Comparison of ENCODE assay signal across 36 cellular contexts in the genomic region with DNA sequence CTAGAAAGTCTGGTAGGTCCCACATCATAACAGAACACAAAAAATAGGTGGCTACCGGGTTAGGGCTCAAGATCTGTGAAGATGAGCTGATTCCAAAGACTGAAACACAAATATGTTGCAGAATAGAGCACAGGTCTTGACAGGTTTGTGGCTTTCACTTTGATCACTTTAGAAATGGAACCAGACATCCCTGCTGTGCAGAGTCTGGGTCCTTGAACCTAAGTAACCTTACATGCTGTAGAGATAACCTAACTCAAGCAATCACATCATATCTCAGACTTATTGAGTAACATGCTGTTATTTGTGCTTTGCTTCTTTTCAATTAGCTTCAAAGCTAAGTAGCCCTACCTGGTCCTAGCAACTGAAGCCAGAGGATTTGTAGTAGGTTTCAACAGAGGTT. TPM values are rescaled to one million over a fixed set of nuclear protein-coding genes. Genes with fewer than 3 reads are reported as not detected.
DNase-seq lines count a peak whose midpoint lies in the region; ATAC-seq and TF ChIP-seq lines count a peak whose summit lies in the region.
"Had no signal": no experiment of that assay in that cellular context is flagged by ENCODE, and none has a peak within 500 bp of the region (broad histone marks: within the 10 kb centered on the region; RNA-seq: fewer than 3 reads in every experiment).

No MANE protein-coding gene starts in this region.

- TF ChIP-seq CTCF in natural killer cell (IDR thresholded peaks at IDR 0.05) (no peak), foreskin fibroblast (IDR thresholded peaks at IDR 0.05; ENCODE audit: low read depth, low read length) (no peak)

- H3K27me3 Mint-ChIP-seq in activated CD4-positive, alpha-beta T cell treated with anti-CD3 and anti-CD28 coated beads, Interleukin-2, amount 10 ng/mL, durations not matched to agents 24 days and 14 days = no peaks in the 10 kb centered on the region
- H3K27me3 Mint-ChIP-seq in stimulated activated naive CD8-positive, alpha-beta T cell treated with anti-CD3 and anti-CD28 coated beads, Interleukin-15, amount 100 ng/mL, for 72 hours = no peaks in the 10 kb centered on the region
- H3K27me3 Mint-ChIP-seq in natural killer cell (ENCODE audit: low read depth in 2 of 2) = no peaks in the 10 kb centered on the region
- H3K27me3 Mint-ChIP-seq: activated naive CD4-positive, alpha-beta T cell treated with anti-CD3 and anti-CD28 coated beads, Interleukin-2, amount 50 U/mL, for 24 hours; central memory CD8-positive, alpha-beta T cell; IgD-negative memory B cell; progenitor cell of endocrine pancreas; stimulated activated naive B cell treated with anti-CD40 and anti-IgM and Interleukin-4, amounts not matched to agents 10 μg/mL and 1 μg/mL and 100 μg/mL, for 72 hours had no signal

- no peak overlapping the region for H3K4me3 Mint-ChIP-seq in activated CD4-positive, alpha-beta T cell treated with anti-CD3 and anti-CD28 coated beads, Interleukin-2, amount 10 ng/mL, durations not matched to agents 24 days and 14 days
- H3K4me3 Mint-ChIP-seq in stimulated activated naive CD8-positive, alpha-beta T cell treated with anti-CD3 and anti-CD28 coated beads, Interleukin-15, amount 100 ng/mL, for 72 hours = no peak overlapping the region
- H3K4me3 Mint-ChIP-seq in natural killer cell = no peak overlapping the region
- H3K4me3 Mint-ChIP-seq: activated naive CD4-positive, alpha-beta T cell treated with anti-CD3 and anti-CD28 coated beads, Interleukin-2, amount 50 U/mL, for 24 hours; activated T-cell treated with anti-CD3 and anti-CD28 coated beads, Interleukin-2, amount 50 U/mL, for 4 hours; CD8-positive, alpha-beta T cell; central memory CD8-positive, alpha-beta T cell; IgD-negative memory B cell; stimulated activated naive B cell treated with anti-CD40 and anti-IgM and Interleukin-4, amounts not matched to agents 10 μg/mL and 1 μg/mL and 100 μg/mL, for 72 hours; WTC11 had no signal

- peaks cover 67% of the 10 kb centered on the region for H3K36me3 Mint-ChIP-seq in activated CD4-positive, alpha-beta T cell treated with anti-CD3 and anti-CD28 coated beads, Interleukin-2, amount 10 ng/mL, durations not matched to agents 24 days and 14 days (ENCODE audit: low read depth)
- H3K36me3 Mint-ChIP-seq in natural killer cell = peaks cover 19% of the 10 kb centered on the region

- no peaks in the 10 kb centered on the region for H3K9me3 Mint-ChIP-seq in activated CD4-positive, alpha-beta T cell treated with anti-CD3 and anti-CD28 coated beads, Interleukin-2, amount 10 ng/mL, durations not matched to agents 24 days and 14 days
- no peaks in the 10 kb centered on the region for H3K9me3 Mint-ChIP-seq in stimulated activated naive CD8-positive, alpha-beta T cell treated with anti-CD3 and anti-CD28 coated beads, Interleukin-15, amount 100 ng/mL, for 72 hours
- H3K9me3 Mint-ChIP-seq in natural killer cell = no peaks in the 10 kb centered on the region
- H3K9me3 Mint-ChIP-seq: activated naive CD4-positive, alpha-beta T cell treated with anti-CD3 and anti-CD28 coated beads, Interleukin-2, amount 50 U/mL, for 24 hours; activated T-cell treated with anti-CD3 and anti-CD28 coated beads, Interleukin-2, amount 50 U/mL, for 4 hours; CD8-positive, alpha-beta T cell; central memory CD8-positive, alpha-beta T cell; IgD-negative memory B cell; stimulated activated naive B cell treated with anti-CD40 and anti-IgM and Interleukin-4, amounts not matched to agents 10 μg/mL and 1 μg/mL and 100 μg/mL, for 72 hours; WTC11 had no signal

- peak; percentile 66 for ATAC-seq in stimulated activated naive CD8-positive, alpha-beta T cell treated with anti-CD3 and anti-CD28 coated beads, Interleukin-15, amount 100 ng/mL, for 72 hours
- no peak for ATAC-seq in stimulated activated naive CD8-positive, alpha-beta T cell treated with anti-CD3 and anti-CD28 coated beads, Interleukin-15, Interleukin-2, amounts not matched to agents 100 U/mL and 50 U/mL, for 24 hours
- peak; percentile 32 for ATAC-seq in esophagus mucosa
- ATAC-seq in natural killer cell = no peak
- ATAC-seq: activated T-cell treated with anti-CD3 and anti-CD28 coated beads, Interleukin-2, amount 50 U/mL, for 4 hours; CD8-positive, alpha-beta T cell; gastroesophageal sphincter; PC-3; sciatic nerve; stimulated activated naive B cell treated with anti-CD40 and anti-IgM and Interleukin-4, amounts not matched to agents 10 μg/mL and 1 μg/mL and 100 μg/mL, for 72 hours had no signal

- DNase-seq in activated CD4-positive, alpha-beta T cell treated with anti-CD3 and anti-CD28 coated beads, Interleukin-2, amount 10 ng/mL, durations not matched to agents 24 days and 14 days = no peak
- no peak for DNase-seq in activated CD4-positive, alpha-beta T cell treated with anti-CD3 and anti-CD28 coated beads, Interleukin-2, amount 50 U/mL, for 1 hour
- no peak for DNase-seq in stimulated activated naive CD8-positive, alpha-beta T cell treated with anti-CD3 and anti-CD28 coated beads, Interleukin-15, amount 100 ng/mL, for 72 hours
- no peak for DNase-seq in stimulated activated naive CD8-positive, alpha-beta T cell treated with anti-CD3 and anti-CD28 coated beads, Interleukin-15, Interleukin-2, amounts not matched to agents 100 U/mL and 50 U/mL, for 24 hours
- DNase-seq in natural killer cell (no peak), foreskin fibroblast (no peak), AG08395 (ENCODE audit: low spot score) (no peak)
- DNase-seq: 8988T; activated CD4-positive, alpha-beta T cell treated with anti-CD3 and anti-CD28 coated beads, Interleukin-2, amount 50 U/mL, for 48 hours; activated T-cell treated with anti-CD3 and anti-CD28 coated beads, Interleukin-2, amount 50 U/mL, for 4 hours; AML-193; CD8-positive, alpha-beta T cell; dermis blood vessel endothelial cell; DMS 273 treated with DMSO at 0.1 percent for 48 hours; EL; GM23248; hippocampal formation; mesenchymal stem cell; NCI-H1105; NCI-H187 treated with DMSO at 0.1 percent for 48 hours; NCI-H524 treated with DMSO at 0.1 percent for 48 hours; NK-92 treated with Interleukin-12 subunit alpha and Interleukin-12 subunit beta, amount 100 ng/mL, for 24 hours; PC-3; SHP77; stimulated activated CD4-positive, alpha-beta T cell treated with anti-CD3 and anti-CD28 coated beads, Interleukin-4, amount 100 ng/mL, for 4 hours; stimulated activated naive B cell treated with anti-CD40 and anti-IgM and Interleukin-4, amounts not matched to agents 10 μg/mL and 1 μg/mL and 100 μg/mL, for 72 hours; T1000 had no signal

- intact Hi-C loops in activated CD4-positive, alpha-beta T cell treated with anti-CD3 and anti-CD28 coated beads, Interleukin-2, amount 10 ng/mL, durations not matched to agents 24 days and 14 days (cut with micrococcal nuclease) = no loop called here
- intact Hi-C loops in natural killer cell (cut with micrococcal nuclease) = no loop called here

- peak overlapping the region; percentile 45 for H3K27ac Mint-ChIP-seq in activated CD4-positive, alpha-beta T cell treated with anti-CD3 and anti-CD28 coated beads, Interleukin-2, amount 10 ng/mL, durations not matched to agents 24 days and 14 days
- no peak overlapping the region for H3K27ac Mint-ChIP-seq in stimulated activated naive CD8-positive, alpha-beta T cell treated with anti-CD3 and anti-CD28 coated beads, Interleukin-15, amount 100 ng/mL, for 72 hours
- H3K27ac Mint-ChIP-seq in natural killer cell = no peak overlapping the region
- H3K27ac Mint-ChIP-seq: activated naive CD4-positive, alpha-beta T cell treated with anti-CD3 and anti-CD28 coated beads, Interleukin-2, amount 50 U/mL, for 24 hours; IgD-negative memory B cell; progenitor cell of endocrine pancreas; stimulated activated naive B cell treated with anti-CD40 and anti-IgM and Interleukin-4, amounts not matched to agents 10 μg/mL and 1 μg/mL and 100 μg/mL, for 72 hours; WTC11 had no signal

- no peak overlapping the region for H3K4me3 ChIP-seq in foreskin fibroblast (ENCODE audit: low read depth in 1 of 2, low read length in 2 of 2)
- H3K4me3 ChIP-seq: ascending aorta, gastroesophageal sphincter, GM23248 had no signal

- H3K4me1 Mint-ChIP-seq in activated CD4-positive, alpha-beta T cell treated with anti-CD3 and anti-CD28 coated beads, Interleukin-2, amount 10 ng/mL, durations not matched to agents 24 days and 14 days = peaks cover 37% of the 10 kb centered on the region
- peaks cover 14% of the 10 kb centered on the region for H3K4me1 Mint-ChIP-seq in stimulated activated naive CD8-positive, alpha-beta T cell treated with anti-CD3 and anti-CD28 coated beads, Interleukin-15, amount 100 ng/mL, for 72 hours
- H3K4me1 Mint-ChIP-seq in natural killer cell = peaks cover 0 to 5% of the 10 kb centered on the region in 2 donors
- H3K4me1 Mint-ChIP-seq: IgD-negative memory B cell; stimulated activated naive B cell treated with anti-CD40 and anti-IgM and Interleukin-4, amounts not matched to agents 10 μg/mL and 1 μg/mL and 100 μg/mL, for 72 hours had no signal

RNA-seq across cellular contexts. Expression of gene FBXW2, which starts 24.3 kb away (rescaled TPM):
- 84.9 and 87.9 TPM in 2 replicates for total RNA-seq in activated CD4-positive, alpha-beta T cell treated with anti-CD3 and anti-CD28 coated beads, Interleukin-2, amount 10 ng/mL, durations not matched to agents 24 days and 14 days
- total RNA-seq in esophagus mucosa (34.7 TPM), natural killer cell (100 to 1,000 TPM in 1 of 3 donors, 10 to 100 TPM in 2; 88.3 to 122 (median 92.6) TPM)

RNA-seq across cellular contexts. Expression of gene MEGF9, which starts 54.6 kb away (rescaled TPM):
- 4.5 and 4.9 TPM in 2 replicates for total RNA-seq in activated CD4-positive, alpha-beta T cell treated with anti-CD3 and anti-CD28 coated beads, Interleukin-2, amount 10 ng/mL, durations not matched to agents 24 days and 14 days
- total RNA-seq in esophagus mucosa (9.8 TPM), natural killer cell (10 to 100 TPM; 17.5 to 25.9 (median 22.3) TPM)

Comparison
In these comparisons a context has a peak if more than half of its experiments do, and no peak if none do; other contexts are left out.
1. ATAC-seq: peak in stimulated activated naive CD8-positive, alpha-beta T cell treated with anti-CD3 and anti-CD28 coated beads, Interleukin-15, amount 100 ng/mL, for 72 hours (single experiment) and esophagus mucosa (single experiment); none in stimulated activated naive CD8-positive, alpha-beta T cell treated with anti-CD3 and anti-CD28 coated beads, Interleukin-15, Interleukin-2, amounts not matched to agents 100 U/mL and 50 U/mL, for 24 hours (single experiment) and natural killer cell (0 of 3).